16 cellular contexts compared by ENCODE assay signal in the genomic region with DNA sequence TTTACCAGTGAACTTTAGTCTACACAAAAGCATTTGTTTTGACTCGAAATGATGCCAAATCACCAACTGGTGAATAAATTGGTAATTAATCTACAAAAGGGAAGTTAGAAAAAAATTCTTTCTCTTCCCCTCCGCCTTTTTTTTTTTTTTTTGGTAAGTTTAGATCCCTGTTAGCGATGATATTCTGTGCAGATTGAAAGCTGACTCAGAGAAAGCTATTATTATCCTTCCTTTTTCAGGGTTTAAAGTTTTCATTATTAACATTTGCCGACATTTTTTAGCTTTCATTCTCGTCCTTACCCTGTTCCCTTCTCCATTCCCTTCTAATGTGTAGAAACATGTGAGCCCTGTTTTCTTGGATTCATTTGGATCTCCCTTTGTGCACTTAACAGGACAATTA. TPM values are rescaled to one million over a fixed set of nuclear protein-coding genes. Genes with fewer than 3 reads are reported as not detected.
DNase-seq lines count a peak whose midpoint lies in the region; ATAC-seq, FAIRE-seq and TF ChIP-seq lines count a peak whose summit lies in the region.
"Had no signal": no experiment of that assay in that cellular context is flagged by ENCODE, and none has a peak within 500 bp of the region (broad histone marks: within the 10 kb centered on the region; RNA-seq: fewer than 3 reads in every experiment).

No MANE protein-coding gene starts in this region.

- H3K36me3 ChIP-seq in OCI-LY3 (replicated peaks; ENCODE audit: low read depth, low read length) (no peaks in the 10 kb centered on the region), fibroblast of lung (ENCODE audit: control insufficient read depth, insufficient read depth, low read length) (no peaks in the 10 kb centered on the region), thoracic aorta (no peaks in the 10 kb centered on the region)
- H3K36me3 ChIP-seq: BE2C had no signal

- DNase-seq in Right ventricle myocardium superior (no peak), left cardiac atrium (no peak), fibroblast of lung (ENCODE audit: low read depth in 2 of 2) (no peak), thoracic aorta (ENCODE audit: low spot score) (no peak), HTR-8/SVneo (ENCODE audit: insufficient read length, low spot score) (no peak)
- DNase-seq in activated CD8-positive, alpha-beta memory T cell treated with anti-CD3 and anti-CD28 coated beads, Interleukin-2, amount 50 U/mL, for 48 hours: no peak
- DNase-seq: BE2C; effector memory CD4-positive, alpha-beta T cell; hippocampal formation; NCI-H2029 treated with DMSO at 0.1 percent for 48 hours; NK-92 treated with Interleukin-12 subunit alpha and Interleukin-12 subunit beta, amount 100 ng/mL, for 24 hours; T1000; trophoblast cell had no signal

- H3K79me2 ChIP-seq in OCI-LY3 (ENCODE audit: low read length) (no peaks in the 10 kb centered on the region), fibroblast of lung (ENCODE audit: control insufficient read depth, insufficient read depth, low read length) (no peaks in the 10 kb centered on the region)

- H3K4me3 ChIP-seq in OCI-LY3 (ENCODE audit: low read length) (peak overlapping the region; percentile 61), fibroblast of lung (replicated peaks in 1 of 4; ENCODE audit: control extremely low read depth in 1 of 4, insufficient read depth in 1 of 4, low read depth in 3 of 4, low read length in 4 of 4) (peak overlapping the region in 1 of 4 experiments; percentile 15), thoracic aorta (peak overlapping the region; percentile 42)

- H3K27me3 ChIP-seq in OCI-LY3 (ENCODE audit: low read depth, low read length): no peaks in the 10 kb centered on the region
- no peaks in the 10 kb centered on the region for H3K27me3 ChIP-seq in fibroblast of lung (ENCODE audit: control insufficient read depth, insufficient read depth, low read length)
- no peaks in the 10 kb centered on the region for H3K27me3 ChIP-seq in thoracic aorta (replicated peaks; ENCODE audit: insufficient read depth)
- H3K27me3 ChIP-seq: BE2C had no signal

- peak overlapping the region; percentile 94 for H3K27ac ChIP-seq in OCI-LY3 (ENCODE audit: low read length)
- H3K27ac ChIP-seq in fibroblast of lung (ENCODE audit: insufficient read depth, low read length): peak overlapping the region; percentile 83
- H3K27ac ChIP-seq in thoracic aorta: peak overlapping the region in 1 of 2 donors; percentile 46

- H3K4me2 ChIP-seq in OCI-LY3 (ENCODE audit: low read length): peak overlapping the region; percentile 74
- peak overlapping the region; percentile 73 for H3K4me2 ChIP-seq in fibroblast of lung (ENCODE audit: extremely low read depth, insufficient read depth, low read length)

- TF ChIP-seq CTCF in OCI-LY3 (IDR thresholded peaks at IDR 0.05; ENCODE audit: low read depth, low read length) (no peak), fibroblast of lung (conservative IDR thresholded peaks at IDR 0.05 in 1 of 2, IDR thresholded peaks at IDR 0.05 in 1 of 2; ENCODE audit: low read depth in 1 of 2, low read length in 2 of 2) (no peak), thoracic aorta (IDR thresholded peaks at IDR 0.05) (no peak)

- H3K9ac ChIP-seq in OCI-LY3 (ENCODE audit: low read length): peak overlapping the region; percentile 68
- no peak overlapping the region for H3K9ac ChIP-seq in fibroblast of lung (ENCODE audit: insufficient read depth, low read length)

- no peaks in the 10 kb centered on the region for H4K20me1 ChIP-seq in OCI-LY3 (ENCODE audit: insufficient read depth, low read length)
- no peaks in the 10 kb centered on the region for H4K20me1 ChIP-seq in fibroblast of lung (ENCODE audit: control insufficient read depth, extremely low read depth, insufficient read depth, low read length)

- H3K4me1 ChIP-seq in OCI-LY3 (ENCODE audit: low read length) (peaks cover 62% of the 10 kb centered on the region), fibroblast of lung (ENCODE audit: control insufficient read depth, extremely low read depth, insufficient read depth, low read length) (peaks cover 14% of the 10 kb centered on the region), thoracic aorta (ENCODE audit: control insufficient read depth in 1 of 2, low read depth in 2 of 2) (peaks cover 4 to 11% of the 10 kb centered on the region in 2 donors)
- H3K4me1 ChIP-seq: BE2C had no signal

- intact Hi-C loops in Right ventricle myocardium superior (cut with DNase I) (no loop called here), left cardiac atrium (cut with DNase I) (no loop called here)

- H3K9me3 ChIP-seq in OCI-LY3 (ENCODE audit: insufficient read depth, low read length): no peaks in the 10 kb centered on the region
- no peaks in the 10 kb centered on the region for H3K9me3 ChIP-seq in fibroblast of lung (ENCODE audit: control insufficient read depth, insufficient read depth, low read depth, low read length)
- H3K9me3 ChIP-seq in thoracic aorta: no peaks in the 10 kb centered on the region
- H3K9me3 ChIP-seq: BE2C had no signal

- ATAC-seq in Right ventricle myocardium superior (ENCODE audit: poor library complexity) (peak; percentile 42), left cardiac atrium (no peak), thoracic aorta (ENCODE audit: insufficient number of reproducible peaks, low FRiP score, low read depth) (no peak), GM21723 (IDR thresholded peaks at IDR 0.05; ENCODE audit: unreplicated experiment) (no peak)

- H2AFZ ChIP-seq in OCI-LY3 (ENCODE audit: low read depth, low read length) (peak overlapping the region; percentile 19), fibroblast of lung (ENCODE audit: low read length) (peak overlapping the region; percentile 66)

- no peak for FAIRE-seq in HTR-8/SVneo (lab: Jason Lieb, UNC)
- FAIRE-seq: H54 had no signal

RNA-seq across cellular contexts. Expression of a gene that starts 16.8 kb away (rescaled TPM):
- total RNA-seq in Right ventricle myocardium superior (14.5 TPM), left cardiac atrium (10 to 100 TPM; 13.7 to 18.3 TPM), fibroblast of lung (25.8 and 28.5 TPM in 2 replicates), thoracic aorta (10 to 100 TPM; 22.2 to 40.8 TPM)
- polyA plus RNA-seq in fibroblast of lung: 25.5 and 25.9 TPM in 2 replicates
- polyA plus RNA-seq in fibroblast of lung (2012): 18.0 and 18.5 TPM in 2 replicates
- 21.7 and 23.5 TPM in 2 replicates for polyA minus RNA-seq in fibroblast of lung (ENCODE audit: low replicate concordance)
